In genomic region chr13:101059803-101060202, GRCh38 we compare ENCODE assay signal across 18 cellular contexts.
"Had no signal": no experiment of that assay in that cellular context is flagged by ENCODE, and none has a peak within 500 bp of the region (broad histone marks: within the 10 kb centered on the region; RNA-seq: fewer than 3 reads in every experiment).

No MANE protein-coding gene starts in this region.

- DNase-seq: colonic mucosa; effector CD8-positive, alpha-beta T cell; endodermal cell; foreskin keratinocyte; heart left ventricle; hippocampal formation; left cardiac atrium; left ventricle myocardium superior; lower lobe of right lung; natural killer cell; nucleus accumbens; sigmoid colon; stimulated activated CD4-positive, alpha-beta T cell treated with anti-CD3 and anti-CD28 coated beads, Interleukin-2, amount 100 ng/mL, for 24 hours; stimulated activated CD4-positive, alpha-beta T cell treated with anti-CD3 and anti-CD28 coated beads, Interleukin-4, amount 100 ng/mL, for 24 hours; stimulated activated naive CD4-positive, alpha-beta T cell treated with Interleukin-2 at 50 U/mL for 16 hours; stomach; testis; tibial artery had no signal
